ENCODE assay signal across 6 cellular contexts in the genomic region with DNA sequence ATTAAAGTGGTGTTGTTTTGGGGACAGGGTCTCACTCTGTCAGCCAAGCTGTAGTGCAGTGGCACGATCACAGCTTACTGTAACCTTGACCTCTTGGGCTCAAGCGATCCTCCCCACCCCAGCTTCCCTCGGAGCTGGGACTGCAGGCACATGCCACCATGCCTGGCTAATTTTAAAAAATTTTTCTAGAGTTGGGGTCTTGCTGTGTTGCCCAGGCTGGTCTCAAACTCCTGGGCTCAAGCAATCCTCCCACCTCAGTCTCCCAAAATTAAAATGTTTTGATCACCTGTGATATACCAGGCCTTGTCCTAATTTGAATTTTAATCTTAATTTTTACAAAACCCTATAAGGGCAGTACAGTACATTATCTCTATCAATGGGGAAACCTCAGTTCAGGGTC.
"Had no signal": no experiment of that assay in that cellular context is flagged by ENCODE, and none has a peak within 500 bp of the region (broad histone marks: within the 10 kb centered on the region; RNA-seq: fewer than 3 reads in every experiment).

No MANE protein-coding gene starts in this region.

- H3K27ac Mint-ChIP-seq: HFFc6, IgD-negative memory B cell had no signal

- DNase-seq: H9, HCEC 1CT, HFFc6, KBM-7 had no signal

- H3K9me3 Mint-ChIP-seq: GM23338, H9, HFFc6, IgD-negative memory B cell had no signal

- H3K27me3 Mint-ChIP-seq: IgD-negative memory B cell had no signal

- H3K4me3 ChIP-seq: GM23338 had no signal

- H3K4me1 Mint-ChIP-seq: H9 had no signal

- H3K4me3 Mint-ChIP-seq: GM23338, H9, HFFc6, IgD-negative memory B cell had no signal
